Comparison of ENCODE assay signal across 1 cellular context in the genomic region with DNA sequence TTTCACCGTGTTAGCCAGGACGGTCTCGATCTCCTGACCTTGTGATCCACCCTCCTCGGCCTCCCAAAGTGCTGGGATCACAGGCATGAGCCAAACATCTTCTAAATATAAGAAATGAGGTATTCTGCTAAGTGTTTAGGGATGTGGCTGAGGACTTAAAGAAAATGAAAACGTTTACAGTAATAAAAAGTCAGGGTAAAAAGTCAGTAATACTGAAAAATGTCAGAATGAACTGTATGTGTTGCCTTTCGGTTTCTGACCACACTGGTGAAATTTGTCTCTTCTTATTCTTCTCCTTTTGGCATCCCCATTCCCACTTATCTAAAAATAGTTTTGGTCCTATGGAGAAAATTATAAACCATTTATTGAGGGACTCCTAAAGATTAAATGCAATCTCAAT.
TF ChIP-seq lines count a peak whose summit lies in the region.

No MANE protein-coding gene starts in this region.

TF ChIP-seq in GM23338, 12 proteins besides CTCF, POLR2A, EP300 and RAD21 (continued from another document):
- TF ChIP-seq, protein P1, sequence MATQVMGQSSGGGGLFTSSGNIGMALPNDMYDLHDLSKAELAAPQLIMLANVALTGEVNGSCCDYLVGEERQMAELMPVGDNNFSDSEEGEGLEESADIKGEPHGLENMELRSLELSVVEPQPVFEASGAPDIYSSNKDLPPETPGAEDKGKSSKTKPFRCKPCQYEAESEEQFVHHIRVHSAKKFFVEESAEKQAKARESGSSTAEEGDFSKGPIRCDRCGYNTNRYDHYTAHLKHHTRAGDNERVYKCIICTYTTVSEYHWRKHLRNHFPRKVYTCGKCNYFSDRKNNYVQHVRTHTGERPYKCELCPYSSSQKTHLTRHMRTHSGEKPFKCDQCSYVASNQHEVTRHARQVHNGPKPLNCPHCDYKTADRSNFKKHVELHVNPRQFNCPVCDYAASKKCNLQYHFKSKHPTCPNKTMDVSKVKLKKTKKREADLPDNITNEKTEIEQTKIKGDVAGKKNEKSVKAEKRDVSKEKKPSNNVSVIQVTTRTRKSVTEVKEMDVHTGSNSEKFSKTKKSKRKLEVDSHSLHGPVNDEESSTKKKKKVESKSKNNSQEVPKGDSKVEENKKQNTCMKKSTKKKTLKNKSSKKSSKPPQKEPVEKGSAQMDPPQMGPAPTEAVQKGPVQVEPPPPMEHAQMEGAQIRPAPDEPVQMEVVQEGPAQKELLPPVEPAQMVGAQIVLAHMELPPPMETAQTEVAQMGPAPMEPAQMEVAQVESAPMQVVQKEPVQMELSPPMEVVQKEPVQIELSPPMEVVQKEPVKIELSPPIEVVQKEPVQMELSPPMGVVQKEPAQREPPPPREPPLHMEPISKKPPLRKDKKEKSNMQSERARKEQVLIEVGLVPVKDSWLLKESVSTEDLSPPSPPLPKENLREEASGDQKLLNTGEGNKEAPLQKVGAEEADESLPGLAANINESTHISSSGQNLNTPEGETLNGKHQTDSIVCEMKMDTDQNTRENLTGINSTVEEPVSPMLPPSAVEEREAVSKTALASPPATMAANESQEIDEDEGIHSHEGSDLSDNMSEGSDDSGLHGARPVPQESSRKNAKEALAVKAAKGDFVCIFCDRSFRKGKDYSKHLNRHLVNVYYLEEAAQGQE (IDR thresholded peaks at IDR 0.05; ENCODE audit: unreplicated experiment) = no peak
- TF ChIP-seq STAT1 (IDR thresholded peaks at IDR 0.05; ENCODE audit: unreplicated experiment) (no peak), EZH2phosphoT487 (IDR thresholded peaks at IDR 0.05; ENCODE audit: unreplicated experiment) (no peak), POLR2AphosphoS5 (IDR thresholded peaks at IDR 0.05; ENCODE audit: low read depth) (no peak), ZNF114 (CRISPR knock-in tag; IDR thresholded peaks at IDR 0.05) (no peak), EZH2 (IDR thresholded peaks at IDR 0.05; ENCODE audit: low read depth, unreplicated experiment) (no peak)
TF ChIP-seq in GM23338: peak in this region for 0.
